ENCODE assay signal across 8 cellular contexts in genomic region chr6:18503588-18504231, GRCh38.
DNase-seq lines count a peak whose midpoint lies in the region; ATAC-seq and TF ChIP-seq lines count a peak whose summit lies in the region.

No MANE protein-coding gene starts in this region.

- H3K4me3 Mint-ChIP-seq in activated T-helper 17 cell treated with anti-CD3 and anti-CD28 coated beads, Interleukin-2, amount 50 U/mL, for 72 hours: no peak overlapping the region
- peak overlapping the region; percentile 65 for H3K4me3 Mint-ChIP-seq in osteocyte (ENCODE audit: unreplicated experiment)

- peak; percentile 98 for TF ChIP-seq CTCF in osteocyte (IDR thresholded peaks at IDR 0.05)

- peak; percentile 76 for ATAC-seq in GM19463 (IDR thresholded peaks at IDR 0.05; ENCODE audit: unreplicated experiment)
- ATAC-seq in activated T-helper 17 cell treated with anti-CD3 and anti-CD28 coated beads, Interleukin-2, amount 50 U/mL, for 72 hours (replicated peaks): peak; percentile 44

- DNase-seq in Daoy (ENCODE audit: low read depth): peak; percentile 78
- peak; percentile 65 for DNase-seq in HK-2 (ENCODE audit: unreplicated experiment)
- peak; percentile 82 for DNase-seq in NCI-H748 (lab: John Stamatoyannopoulos, UW; ENCODE audit: unreplicated experiment)
- peak; percentile 82 for DNase-seq in glomerular visceral epithelial cell (ENCODE audit: extremely low spot score)
- no peak for DNase-seq in osteocyte (ENCODE audit: extremely low spot score, unreplicated experiment)
- DNase-seq in activated CD8-positive, alpha-beta memory T cell treated with anti-CD3 and anti-CD28 coated beads, Interleukin-2, amount 50 U/mL, for 4 hours: no peak

- H3K27ac Mint-ChIP-seq in activated T-helper 17 cell treated with anti-CD3 and anti-CD28 coated beads, Interleukin-2, amount 50 U/mL, for 72 hours: no peak overlapping the region
- peak overlapping the region; percentile 53 for H3K27ac Mint-ChIP-seq in osteocyte (ENCODE audit: unreplicated experiment)

- peaks cover 4% of the 10 kb centered on the region for H3K27me3 Mint-ChIP-seq in activated T-helper 17 cell treated with anti-CD3 and anti-CD28 coated beads, Interleukin-2, amount 50 U/mL, for 72 hours
- H3K27me3 Mint-ChIP-seq in osteocyte (ENCODE audit: unreplicated experiment): no peaks in the 10 kb centered on the region

- H3K36me3 Mint-ChIP-seq in activated T-helper 17 cell treated with anti-CD3 and anti-CD28 coated beads, Interleukin-2, amount 50 U/mL, for 72 hours (ENCODE audit: low read depth): no peaks in the 10 kb centered on the region
- no peaks in the 10 kb centered on the region for H3K36me3 Mint-ChIP-seq in osteocyte (ENCODE audit: unreplicated experiment)

- H3K4me1 Mint-ChIP-seq in activated T-helper 17 cell treated with anti-CD3 and anti-CD28 coated beads, Interleukin-2, amount 50 U/mL, for 72 hours: no peaks in the 10 kb centered on the region
- peaks cover 21% of the 10 kb centered on the region for H3K4me1 Mint-ChIP-seq in osteocyte (ENCODE audit: unreplicated experiment)

- H3K9me3 Mint-ChIP-seq in activated T-helper 17 cell treated with anti-CD3 and anti-CD28 coated beads, Interleukin-2, amount 50 U/mL, for 72 hours: no peaks in the 10 kb centered on the region
- H3K9me3 Mint-ChIP-seq in osteocyte (ENCODE audit: unreplicated experiment): no peaks in the 10 kb centered on the region

Comparison
In these comparisons a context has a peak if more than half of its experiments do, and no peak if none do; other contexts are left out.
1. DNase-seq: peak in Daoy (single experiment), HK-2 (single experiment), NCI-H748 (single experiment) and glomerular visceral epithelial cell (single experiment); none in osteocyte (single experiment) and activated CD8-positive, alpha-beta memory T cell treated with anti-CD3 and anti-CD28 coated beads, Interleukin-2, amount 50 U/mL, for 4 hours (single experiment).